In the genomic region with DNA sequence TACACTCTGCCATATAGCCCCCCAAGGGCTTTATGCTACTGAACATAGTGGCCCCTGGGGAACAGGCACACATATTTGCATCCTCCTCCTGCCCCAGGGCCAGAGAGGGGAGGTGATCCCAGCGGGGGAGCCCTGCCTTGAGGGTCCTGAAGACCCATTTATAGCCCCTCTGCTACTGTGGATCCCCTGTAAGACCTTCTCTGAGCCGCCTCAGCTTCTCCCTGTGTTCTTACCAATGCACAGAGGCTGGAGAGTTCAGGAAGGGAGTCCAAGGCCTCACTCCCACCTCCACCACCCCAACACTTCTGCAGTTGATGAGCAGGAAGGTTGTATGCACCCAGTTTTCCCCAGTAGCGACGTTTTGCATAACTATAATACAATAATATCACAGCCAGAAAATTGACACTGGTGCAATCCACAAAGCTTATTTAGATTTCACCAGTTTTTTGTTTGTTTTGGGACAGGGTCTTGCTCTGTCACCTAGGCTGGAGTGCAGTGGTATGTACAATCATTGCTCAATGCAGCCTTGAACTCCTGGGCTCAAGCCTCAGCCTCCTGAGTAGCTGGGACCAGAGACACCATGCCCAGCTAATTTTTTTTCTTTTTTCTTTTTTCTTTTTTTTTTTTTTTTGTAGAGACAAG, we compare ENCODE assay signal across 1 cellular context.
TF ChIP-seq lines count a peak whose summit lies in the region.

No MANE protein-coding gene starts in this region.

TF ChIP-seq in HepG2, 621 proteins besides CTCF, POLR2A, EP300 and RAD21 (continued from another document):
- peak; percentile 86 for TF ChIP-seq ARID3A (IDR thresholded peaks at IDR 0.05; ENCODE audit: low read depth, low read length)
- TF ChIP-seq FOXO1 (CRISPR knock-in tag; IDR thresholded peaks at IDR 0.05): peak; percentile 77
- peak; percentile 20; the same call in 1 of the 2 replicates for TF ChIP-seq MLX (CRISPR knock-in tag; IDR thresholded peaks at IDR 0.05)
- peak; percentile 74; the same call in 1 of the 2 replicates for TF ChIP-seq MEIS2 (CRISPR knock-in tag; IDR thresholded peaks at IDR 0.05)
- TF ChIP-seq ZNF678 (CRISPR knock-in tag; IDR thresholded peaks at IDR 0.05): no peak
- peak; percentile 74; the same call in 1 of the 2 replicates for TF ChIP-seq ZNF788 (CRISPR knock-in tag; IDR thresholded peaks at IDR 0.05; ENCODE audit: borderline replicate concordance)
- TF ChIP-seq TBX3 (IDR thresholded peaks at IDR 0.05; ENCODE audit: borderline replicate concordance): peak; percentile 35; the same call in 1 of the 2 replicates
- TF ChIP-seq, protein P1, sequence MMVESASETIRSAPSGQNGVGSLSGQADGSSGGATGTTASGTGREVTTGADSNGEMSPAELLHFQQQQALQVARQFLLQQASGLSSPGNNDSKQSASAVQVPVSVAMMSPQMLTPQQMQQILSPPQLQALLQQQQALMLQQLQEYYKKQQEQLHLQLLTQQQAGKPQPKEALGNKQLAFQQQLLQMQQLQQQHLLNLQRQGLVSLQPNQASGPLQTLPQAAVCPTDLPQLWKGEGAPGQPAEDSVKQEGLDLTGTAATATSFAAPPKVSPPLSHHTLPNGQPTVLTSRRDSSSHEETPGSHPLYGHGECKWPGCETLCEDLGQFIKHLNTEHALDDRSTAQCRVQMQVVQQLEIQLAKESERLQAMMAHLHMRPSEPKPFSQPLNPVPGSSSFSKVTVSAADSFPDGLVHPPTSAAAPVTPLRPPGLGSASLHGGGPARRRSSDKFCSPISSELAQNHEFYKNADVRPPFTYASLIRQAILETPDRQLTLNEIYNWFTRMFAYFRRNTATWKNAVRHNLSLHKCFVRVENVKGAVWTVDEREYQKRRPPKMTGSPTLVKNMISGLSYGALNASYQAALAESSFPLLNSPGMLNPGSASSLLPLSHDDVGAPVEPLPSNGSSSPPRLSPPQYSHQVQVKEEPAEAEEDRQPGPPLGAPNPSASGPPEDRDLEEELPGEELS (CRISPR knock-in tag; IDR thresholded peaks at IDR 0.05): peak; percentile 89
- TF ChIP-seq HNF4G (IDR thresholded peaks at IDR 0.05; ENCODE audit: borderline replicate concordance, low read depth, low read length): peak; percentile 58; the same call in 1 of the 2 replicates
- TF ChIP-seq HNF4G (CRISPR knock-in tag; IDR thresholded peaks at IDR 0.05; ENCODE audit: borderline replicate concordance, low read depth): no peak
- no peak for TF ChIP-seq TRIM22 (IDR thresholded peaks at IDR 0.05)
- no peak for TF ChIP-seq CERS6 (CRISPR knock-in tag; IDR thresholded peaks at IDR 0.05)
- peak; percentile 85 for TF ChIP-seq ZNF503 (CRISPR knock-in tag; IDR thresholded peaks at IDR 0.05)
- TF ChIP-seq SKI (IDR thresholded peaks at IDR 0.05; ENCODE audit: partially characterized antibody): peak; percentile 84
- TF ChIP-seq, protein P2, sequence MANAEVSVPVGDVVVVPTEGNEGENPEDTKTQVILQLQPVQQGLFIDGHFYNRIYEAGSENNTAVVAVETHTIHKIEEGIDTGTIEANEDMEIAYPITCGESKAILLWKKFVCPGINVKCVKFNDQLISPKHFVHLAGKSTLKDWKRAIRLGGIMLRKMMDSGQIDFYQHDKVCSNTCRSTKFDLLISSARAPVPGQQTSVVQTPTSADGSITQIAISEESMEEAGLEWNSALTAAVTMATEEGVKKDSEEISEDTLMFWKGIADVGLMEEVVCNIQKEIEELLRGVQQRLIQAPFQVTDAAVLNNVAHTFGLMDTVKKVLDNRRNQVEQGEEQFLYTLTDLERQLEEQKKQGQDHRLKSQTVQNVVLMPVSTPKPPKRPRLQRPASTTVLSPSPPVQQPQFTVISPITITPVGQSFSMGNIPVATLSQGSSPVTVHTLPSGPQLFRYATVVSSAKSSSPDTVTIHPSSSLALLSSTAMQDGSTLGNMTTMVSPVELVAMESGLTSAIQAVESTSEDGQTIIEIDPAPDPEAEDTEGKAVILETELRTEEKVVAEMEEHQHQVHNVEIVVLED (CRISPR knock-in tag; IDR thresholded peaks at IDR 0.05; ENCODE audit: borderline replicate concordance): no peak
- peak; percentile 94 for TF ChIP-seq TEAD3 (CRISPR knock-in tag; optimal IDR thresholded peaks at IDR 0.05; ENCODE audit: borderline replicate concordance)
- TF ChIP-seq, protein P3, sequence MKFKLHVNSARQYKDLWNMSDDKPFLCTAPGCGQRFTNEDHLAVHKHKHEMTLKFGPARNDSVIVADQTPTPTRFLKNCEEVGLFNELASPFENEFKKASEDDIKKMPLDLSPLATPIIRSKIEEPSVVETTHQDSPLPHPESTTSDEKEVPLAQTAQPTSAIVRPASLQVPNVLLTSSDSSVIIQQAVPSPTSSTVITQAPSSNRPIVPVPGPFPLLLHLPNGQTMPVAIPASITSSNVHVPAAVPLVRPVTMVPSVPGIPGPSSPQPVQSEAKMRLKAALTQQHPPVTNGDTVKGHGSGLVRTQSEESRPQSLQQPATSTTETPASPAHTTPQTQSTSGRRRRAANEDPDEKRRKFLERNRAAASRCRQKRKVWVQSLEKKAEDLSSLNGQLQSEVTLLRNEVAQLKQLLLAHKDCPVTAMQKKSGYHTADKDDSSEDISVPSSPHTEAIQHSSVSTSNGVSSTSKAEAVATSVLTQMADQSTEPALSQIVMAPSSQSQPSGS (CRISPR knock-in tag; IDR thresholded peaks at IDR 0.05): peak; percentile 68; the same call in 1 of the 2 replicates
- peak; percentile 68; the same call in 1 of the 2 replicates for TF ChIP-seq THAP11 (CRISPR knock-in tag; IDR thresholded peaks at IDR 0.05)
